8 cellular contexts compared by ENCODE assay signal in the genomic region with DNA sequence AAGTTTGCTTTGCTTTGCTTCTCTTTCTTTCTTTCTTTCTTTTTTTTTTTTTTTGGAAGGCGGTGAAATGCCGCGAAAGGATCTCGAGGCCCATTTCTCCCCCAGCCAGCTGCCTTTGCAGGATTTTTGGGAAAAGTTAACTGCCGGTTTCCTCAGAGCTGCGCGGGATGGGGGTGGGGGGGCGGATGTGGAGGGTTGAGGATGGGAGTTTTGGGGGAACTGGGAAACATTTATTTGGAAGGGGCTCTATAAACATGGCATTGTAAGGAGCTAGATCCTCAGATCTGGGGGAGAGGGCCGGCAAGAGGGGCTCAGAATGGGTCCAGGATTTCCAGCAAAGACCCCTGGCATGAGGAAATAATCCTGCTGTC. TPM values are rescaled to one million over a fixed set of nuclear protein-coding genes. Genes with fewer than 3 reads are reported as not detected.
DNase-seq lines count a peak whose midpoint lies in the region; ATAC-seq and TF ChIP-seq lines count a peak whose summit lies in the region.

No MANE protein-coding gene starts in this region.

- in situ Hi-C loops in brain microvascular endothelial cell (cut with HindIII; ENCODE audit: low pct_ligation_motif_present, low sequenced_read_pairs), result no loop called here

- no peak overlapping the region for H2BK5ac ChIP-seq in mesendoderm (ENCODE audit: low read length)

- no peak for TF ChIP-seq CTCF in left ventricle myocardium inferior (IDR thresholded peaks at IDR 0.05; ENCODE audit: borderline replicate concordance)
- no peak for TF ChIP-seq CTCF in brain microvascular endothelial cell (IDR thresholded peaks at IDR 0.05; ENCODE audit: low read depth, low read length, missing control alignments)
- TF ChIP-seq CTCF in uterus (IDR thresholded peaks at IDR 0.05), result no peak

- peak overlapping the region; percentile 87 for H3K9ac ChIP-seq in mesendoderm (ENCODE audit: low read length)

- DNase-seq in left ventricle myocardium inferior (no peak), Right ventricle myocardium superior (no peak), brain microvascular endothelial cell (no peak), mesendoderm (no peak), uterus (no peak), NCI-H2107 treated with DMSO at 0.1 percent for 48 hours (lab: John Stamatoyannopoulos, UW; ENCODE audit: unreplicated experiment) (no peak), OCI-M2 (lab: John Stamatoyannopoulos, UW; ENCODE audit: unreplicated experiment) (no peak), NCI-H2227 (lab: John Stamatoyannopoulos, UW; ENCODE audit: unreplicated experiment) (no peak)

- peaks cover 28% of the 10 kb centered on the region for H3K79me1 ChIP-seq in mesendoderm (ENCODE audit: low read length)

- peak overlapping the region; percentile 95 for H3K56ac ChIP-seq in mesendoderm (ENCODE audit: low read length)

- peak overlapping the region; percentile 94 for H3K23ac ChIP-seq in mesendoderm (ENCODE audit: low read length)

- H2AK5ac ChIP-seq in mesendoderm (ENCODE audit: low read length), result peak overlapping the region; percentile 96

- no peak overlapping the region for H4K8ac ChIP-seq in mesendoderm (ENCODE audit: low read depth, low read length)

- TF ChIP-seq POLR2A in uterus (IDR thresholded peaks at IDR 0.05), result no peak

- H3K36me3 ChIP-seq in left ventricle myocardium inferior (no peaks in the 10 kb centered on the region), brain microvascular endothelial cell (replicated peaks) (no peaks in the 10 kb centered on the region), mesendoderm (ENCODE audit: control insufficient read depth, insufficient read depth, low read length) (peaks cover 1% of the 10 kb centered on the region), uterus (no peaks in the 10 kb centered on the region)

- H3K4me1 ChIP-seq in left ventricle myocardium inferior, result peaks cover 64% of the 10 kb centered on the region
- peaks cover 20% of the 10 kb centered on the region for H3K4me1 ChIP-seq in mesendoderm (ENCODE audit: control insufficient read depth, low read depth, low read length)
- H3K4me1 ChIP-seq in uterus, result peaks cover 0 to 13% of the 10 kb centered on the region in 2 donors

- no peak for ATAC-seq in Right ventricle myocardium superior (ENCODE audit: poor library complexity)

- no peak overlapping the region for H4K5ac ChIP-seq in mesendoderm (ENCODE audit: low read length)

- peak overlapping the region; percentile 93 for H3K18ac ChIP-seq in mesendoderm (ENCODE audit: low read length)

- H3K27me3 ChIP-seq in left ventricle myocardium inferior (ENCODE audit: low read depth) (no peaks in the 10 kb centered on the region), brain microvascular endothelial cell (replicated peaks) (no peaks in the 10 kb centered on the region), mesendoderm (ENCODE audit: insufficient read depth, low read length, poor library complexity) (no peaks in the 10 kb centered on the region), uterus (no peaks in the 10 kb centered on the region)

- no peak overlapping the region for H2BK15ac ChIP-seq in mesendoderm (replicated peaks; ENCODE audit: low read depth)

- peaks cover 31% of the 10 kb centered on the region for H3K79me2 ChIP-seq in mesendoderm (ENCODE audit: control insufficient read depth, insufficient read depth, low read length)

- intact Hi-C loops in left ventricle myocardium inferior (cut with micrococcal nuclease) (no loop called here), Right ventricle myocardium superior (cut with DNase I) (loop anchor here (5.0 kb wide), 1 partner anchor 130 kb away; no protein-coding TSS in a partner anchor), uterus (cut with DNase I; ENCODE audit: low total_unique reads) (no loop called here)

- peak overlapping the region; percentile 88 for H3K4me3 ChIP-seq in left ventricle myocardium inferior
- peak overlapping the region; percentile 70 for H3K4me3 ChIP-seq in brain microvascular endothelial cell (ENCODE audit: low read depth, low read length)
- peak overlapping the region; percentile 86 for H3K4me3 ChIP-seq in mesendoderm (ENCODE audit: low read length)
- H3K4me3 ChIP-seq in uterus, result peak overlapping the region; percentile 56 to 57

- H3K9me3 ChIP-seq in left ventricle myocardium inferior (replicated peaks) (no peaks in the 10 kb centered on the region), uterus (no peaks in the 10 kb centered on the region)

- no peak overlapping the region for H2BK120ac ChIP-seq in mesendoderm (ENCODE audit: low read depth, low read length)

- WGBS in mesendoderm (ENCODE audit: extremely low coverage, insufficient coverage, low lambda C conversion rate), result no CpG with 5 or more reads among the region's 9 CpGs

- peak overlapping the region; percentile 76 for H3K4ac ChIP-seq in mesendoderm (ENCODE audit: low read depth, low read length)

- H3K4me2 ChIP-seq in mesendoderm (ENCODE audit: low read length), result peak overlapping the region; percentile 66

- peak overlapping the region; percentile 98 for H3K27ac ChIP-seq in left ventricle myocardium inferior (replicated peaks)
- H3K27ac ChIP-seq in brain microvascular endothelial cell, result peak overlapping the region; percentile 86
- H3K27ac ChIP-seq in mesendoderm (ENCODE audit: low read depth, low read length), result no peak overlapping the region
- H3K27ac ChIP-seq in uterus, result peak overlapping the region; percentile 47 to 93

RNA-seq across cellular contexts. Expression of a gene that starts 1.1 kb away (rescaled TPM):
- 32.4 TPM for total RNA-seq in left ventricle myocardium inferior
- total RNA-seq in Right ventricle myocardium superior, result 30.1 TPM
- 25.3 TPM for polyA plus RNA-seq in mesendoderm (2013, experiment 1 of 2)
- polyA plus RNA-seq in mesendoderm (2013, experiment 2 of 2), result 25.7 TPM
- 10 to 100 TPM in 3 of 4 donors, 1 to 10 TPM in 1; 9.2 to 45.3 (median 25.8) TPM for total RNA-seq in uterus
